Comparison of ENCODE assay signal across 1 cellular context in genomic region chr12:110079477-110080400, GRCh38.
A peak's percentile ranks its signal among the peaks of the same experiment; 100 is the strongest.
TF ChIP-seq lines count a peak whose summit lies in the region.

No MANE protein-coding gene starts in this region.

TF ChIP-seq in K562, 482 proteins besides CTCF, POLR2A, EP300 and RAD21 (continued from another document and continues in another):
- TF ChIP-seq RBM14 (IDR thresholded peaks at IDR 0.05; ENCODE audit: borderline replicate concordance, insufficient read depth, low read depth, low read length) (no peak), HDAC8 (tag; IDR thresholded peaks at IDR 0.05) (peak; percentile 58; the same call in 1 of the 2 replicates), ZNF717 (CRISPR knock-in tag; IDR thresholded peaks at IDR 0.05) (no peak), IFI16 (CRISPR knock-in tag; IDR thresholded peaks at IDR 0.05) (peak; percentile 47; the same call in 1 of the 2 replicates), HNRNPK (IDR thresholded peaks at IDR 0.05; ENCODE audit: low read depth, low read length, poor library complexity, severe bottlenecking) (no peak), RBM25 (IDR thresholded peaks at IDR 0.05; ENCODE audit: low read depth, low read length, severe bottlenecking) (peak; percentile 60), ZNF263 (CRISPR knock-in tag; IDR thresholded peaks at IDR 0.05; ENCODE audit: borderline replicate concordance) (no peak; the same call in 1 of the 2 replicates), ZBTB49 (CRISPR knock-in tag; IDR thresholded peaks at IDR 0.05; ENCODE audit: borderline replicate concordance) (0 out of 2 replicates have a peak, but pooled peaks have one; percentile 20), CBFA2T3 (IDR thresholded peaks at IDR 0.05) (peak; percentile 52), ZC3H8 (IDR thresholded peaks at IDR 0.05) (0 out of 2 replicates have a peak, but pooled peaks have one; percentile 23), XRCC4 (IDR thresholded peaks at IDR 0.05; ENCODE audit: extremely low read depth, insufficient read depth, insufficient read length) (no peak), HOXB6 (CRISPR knock-in tag; IDR thresholded peaks at IDR 0.05; ENCODE audit: borderline replicate concordance) (no peak), ZNF232 (CRISPR knock-in tag; IDR thresholded peaks at IDR 0.05) (no peak), STAT5A (IDR thresholded peaks at IDR 0.05; ENCODE audit: borderline replicate concordance, low read length) (peak; percentile 87), BRD4 (IDR thresholded peaks at IDR 0.05) (peak; percentile 2; the same call in 1 of the 2 replicates), ZNF224 (CRISPR knock-in tag; IDR thresholded peaks at IDR 0.05) (no peak), CBX2 (IDR thresholded peaks at IDR 0.05; ENCODE audit: insufficient read depth, low read length, poor library complexity, severe bottlenecking) (no peak), SFPQ (IDR thresholded peaks at IDR 0.05; ENCODE audit: low read depth, low read length) (no peak), ELF4 (CRISPR knock-in tag; IDR thresholded peaks at IDR 0.05) (peak; percentile 51; the same call in 1 of the 2 replicates), ZNF197 (CRISPR knock-in tag; IDR thresholded peaks at IDR 0.05; ENCODE audit: low read depth) (peak; percentile 84), ZEB2 (IDR thresholded peaks at IDR 0.05) (no peak), CHAMP1 (IDR thresholded peaks at IDR 0.05) (0 out of 2 replicates have a peak, but pooled peaks have one; percentile 14), TAF7 (tag; IDR thresholded peaks at IDR 0.05) (peak; percentile 93), CREB3 (tag; conservative IDR thresholded peaks at IDR 0.05; ENCODE audit: low read depth) (peak; percentile 90; the same call in 1 of the 2 replicates)
- TF ChIP-seq, protein P1, sequence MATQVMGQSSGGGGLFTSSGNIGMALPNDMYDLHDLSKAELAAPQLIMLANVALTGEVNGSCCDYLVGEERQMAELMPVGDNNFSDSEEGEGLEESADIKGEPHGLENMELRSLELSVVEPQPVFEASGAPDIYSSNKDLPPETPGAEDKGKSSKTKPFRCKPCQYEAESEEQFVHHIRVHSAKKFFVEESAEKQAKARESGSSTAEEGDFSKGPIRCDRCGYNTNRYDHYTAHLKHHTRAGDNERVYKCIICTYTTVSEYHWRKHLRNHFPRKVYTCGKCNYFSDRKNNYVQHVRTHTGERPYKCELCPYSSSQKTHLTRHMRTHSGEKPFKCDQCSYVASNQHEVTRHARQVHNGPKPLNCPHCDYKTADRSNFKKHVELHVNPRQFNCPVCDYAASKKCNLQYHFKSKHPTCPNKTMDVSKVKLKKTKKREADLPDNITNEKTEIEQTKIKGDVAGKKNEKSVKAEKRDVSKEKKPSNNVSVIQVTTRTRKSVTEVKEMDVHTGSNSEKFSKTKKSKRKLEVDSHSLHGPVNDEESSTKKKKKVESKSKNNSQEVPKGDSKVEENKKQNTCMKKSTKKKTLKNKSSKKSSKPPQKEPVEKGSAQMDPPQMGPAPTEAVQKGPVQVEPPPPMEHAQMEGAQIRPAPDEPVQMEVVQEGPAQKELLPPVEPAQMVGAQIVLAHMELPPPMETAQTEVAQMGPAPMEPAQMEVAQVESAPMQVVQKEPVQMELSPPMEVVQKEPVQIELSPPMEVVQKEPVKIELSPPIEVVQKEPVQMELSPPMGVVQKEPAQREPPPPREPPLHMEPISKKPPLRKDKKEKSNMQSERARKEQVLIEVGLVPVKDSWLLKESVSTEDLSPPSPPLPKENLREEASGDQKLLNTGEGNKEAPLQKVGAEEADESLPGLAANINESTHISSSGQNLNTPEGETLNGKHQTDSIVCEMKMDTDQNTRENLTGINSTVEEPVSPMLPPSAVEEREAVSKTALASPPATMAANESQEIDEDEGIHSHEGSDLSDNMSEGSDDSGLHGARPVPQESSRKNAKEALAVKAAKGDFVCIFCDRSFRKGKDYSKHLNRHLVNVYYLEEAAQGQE (CRISPR knock-in tag; IDR thresholded peaks at IDR 0.05; ENCODE audit: low read depth), result no peak; the same call in 1 of the 2 replicates
- TF ChIP-seq, protein P2, sequence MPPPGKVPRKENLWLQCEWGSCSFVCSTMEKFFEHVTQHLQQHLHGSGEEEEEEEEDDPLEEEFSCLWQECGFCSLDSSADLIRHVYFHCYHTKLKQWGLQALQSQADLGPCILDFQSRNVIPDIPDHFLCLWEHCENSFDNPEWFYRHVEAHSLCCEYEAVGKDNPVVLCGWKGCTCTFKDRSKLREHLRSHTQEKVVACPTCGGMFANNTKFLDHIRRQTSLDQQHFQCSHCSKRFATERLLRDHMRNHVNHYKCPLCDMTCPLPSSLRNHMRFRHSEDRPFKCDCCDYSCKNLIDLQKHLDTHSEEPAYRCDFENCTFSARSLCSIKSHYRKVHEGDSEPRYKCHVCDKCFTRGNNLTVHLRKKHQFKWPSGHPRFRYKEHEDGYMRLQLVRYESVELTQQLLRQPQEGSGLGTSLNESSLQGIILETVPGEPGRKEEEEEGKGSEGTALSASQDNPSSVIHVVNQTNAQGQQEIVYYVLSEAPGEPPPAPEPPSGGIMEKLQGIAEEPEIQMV (tag; conservative IDR thresholded peaks at IDR 0.05; ENCODE audit: low read depth), result peak; percentile 59
- TF ChIP-seq, protein P3, sequence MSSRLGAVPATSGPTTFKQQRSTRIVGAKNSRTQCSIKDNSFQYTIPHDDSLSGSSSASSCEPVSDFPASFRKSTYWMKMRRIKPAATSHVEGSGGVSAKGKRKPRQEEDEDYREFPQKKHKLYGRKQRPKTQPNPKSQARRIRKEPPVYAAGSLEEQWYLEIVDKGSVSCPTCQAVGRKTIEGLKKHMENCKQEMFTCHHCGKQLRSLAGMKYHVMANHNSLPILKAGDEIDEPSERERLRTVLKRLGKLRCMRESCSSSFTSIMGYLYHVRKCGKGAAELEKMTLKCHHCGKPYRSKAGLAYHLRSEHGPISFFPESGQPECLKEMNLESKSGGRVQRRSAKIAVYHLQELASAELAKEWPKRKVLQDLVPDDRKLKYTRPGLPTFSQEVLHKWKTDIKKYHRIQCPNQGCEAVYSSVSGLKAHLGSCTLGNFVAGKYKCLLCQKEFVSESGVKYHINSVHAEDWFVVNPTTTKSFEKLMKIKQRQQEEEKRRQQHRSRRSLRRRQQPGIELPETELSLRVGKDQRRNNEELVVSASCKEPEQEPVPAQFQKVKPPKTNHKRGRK (tag; IDR thresholded peaks at IDR 0.05), result no peak
- TF ChIP-seq, protein P4, sequence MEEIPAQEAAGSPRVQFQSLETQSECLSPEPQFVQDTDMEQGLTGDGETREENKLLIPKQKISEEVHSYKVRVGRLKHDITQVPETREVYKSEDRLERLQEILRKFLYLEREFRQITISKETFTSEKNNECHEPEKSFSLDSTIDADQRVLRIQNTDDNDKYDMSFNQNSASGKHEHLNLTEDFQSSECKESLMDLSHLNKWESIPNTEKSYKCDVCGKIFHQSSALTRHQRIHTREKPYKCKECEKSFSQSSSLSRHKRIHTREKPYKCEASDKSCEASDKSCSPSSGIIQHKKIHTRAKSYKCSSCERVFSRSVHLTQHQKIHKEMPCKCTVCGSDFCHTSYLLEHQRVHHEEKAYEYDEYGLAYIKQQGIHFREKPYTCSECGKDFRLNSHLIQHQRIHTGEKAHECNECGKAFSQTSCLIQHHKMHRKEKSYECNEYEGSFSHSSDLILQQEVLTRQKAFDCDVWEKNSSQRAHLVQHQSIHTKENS (CRISPR knock-in tag; IDR thresholded peaks at IDR 0.05), result no peak
- TF ChIP-seq, protein P5, sequence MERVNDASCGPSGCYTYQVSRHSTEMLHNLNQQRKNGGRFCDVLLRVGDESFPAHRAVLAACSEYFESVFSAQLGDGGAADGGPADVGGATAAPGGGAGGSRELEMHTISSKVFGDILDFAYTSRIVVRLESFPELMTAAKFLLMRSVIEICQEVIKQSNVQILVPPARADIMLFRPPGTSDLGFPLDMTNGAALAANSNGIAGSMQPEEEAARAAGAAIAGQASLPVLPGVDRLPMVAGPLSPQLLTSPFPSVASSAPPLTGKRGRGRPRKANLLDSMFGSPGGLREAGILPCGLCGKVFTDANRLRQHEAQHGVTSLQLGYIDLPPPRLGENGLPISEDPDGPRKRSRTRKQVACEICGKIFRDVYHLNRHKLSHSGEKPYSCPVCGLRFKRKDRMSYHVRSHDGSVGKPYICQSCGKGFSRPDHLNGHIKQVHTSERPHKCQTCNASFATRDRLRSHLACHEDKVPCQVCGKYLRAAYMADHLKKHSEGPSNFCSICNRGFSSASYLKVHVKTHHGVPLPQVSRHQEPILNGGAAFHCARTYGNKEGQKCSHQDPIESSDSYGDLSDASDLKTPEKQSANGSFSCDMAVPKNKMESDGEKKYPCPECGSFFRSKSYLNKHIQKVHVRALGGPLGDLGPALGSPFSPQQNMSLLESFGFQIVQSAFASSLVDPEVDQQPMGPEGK (CRISPR knock-in tag; IDR thresholded peaks at IDR 0.05; ENCODE audit: borderline replicate concordance), result no peak
- TF ChIP-seq, protein P6, sequence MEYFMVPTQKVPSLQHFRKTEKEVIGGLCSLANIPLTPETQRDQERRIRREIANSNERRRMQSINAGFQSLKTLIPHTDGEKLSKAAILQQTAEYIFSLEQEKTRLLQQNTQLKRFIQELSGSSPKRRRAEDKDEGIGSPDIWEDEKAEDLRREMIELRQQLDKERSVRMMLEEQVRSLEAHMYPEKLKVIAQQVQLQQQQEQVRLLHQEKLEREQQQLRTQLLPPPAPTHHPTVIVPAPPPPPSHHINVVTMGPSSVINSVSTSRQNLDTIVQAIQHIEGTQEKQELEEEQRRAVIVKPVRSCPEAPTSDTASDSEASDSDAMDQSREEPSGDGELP (CRISPR knock-in tag; IDR thresholded peaks at IDR 0.05; ENCODE audit: borderline replicate concordance), result peak; percentile 78
